ENCODE assay signal across 15 cellular contexts in genomic region chr3:71384393-71384792, GRCh38.
A peak's percentile ranks its signal among the peaks of the same experiment; 100 is the strongest.
DNase-seq lines count a peak whose midpoint lies in the region; ATAC-seq and FAIRE-seq lines count a peak whose summit lies in the region.
"Had no signal": no experiment of that assay in that cellular context is flagged by ENCODE, and none has a peak within 500 bp of the region (broad histone marks: within the 10 kb centered on the region; RNA-seq: fewer than 3 reads in every experiment).

No MANE protein-coding gene starts in this region.

- H3K4me1 ChIP-seq in CD4-positive, alpha-beta memory T cell (ENCODE audit: insufficient read depth, low read length): peaks cover 46% of the 10 kb centered on the region
- H3K4me1 ChIP-seq in HUES6 (ENCODE audit: control insufficient read depth, insufficient read depth, low read length) (peaks cover 25% of the 10 kb centered on the region), neuronal stem cell (ENCODE audit: control insufficient read depth in 2 of 2, insufficient read depth in 1 of 2, low read depth in 1 of 2, low read length in 2 of 2) (peaks cover 0 to 2% of the 10 kb centered on the region in 2 donors)
- H3K4me1 ChIP-seq: testis had no signal

- H3K79me1 ChIP-seq in neuronal stem cell (ENCODE audit: low read depth, low read length): no peaks in the 10 kb centered on the region

- CTCF ChIA-PET in CD4-positive, alpha-beta memory T cell (lab: Charles Lee; ENCODE audit: partially characterized antibody): interaction anchor here (1.1 to 1.5 kb wide), 2 partner anchors 13 to 74 kb away, joined by 3 to 6 read pairs; no protein-coding TSS in a partner anchor

- H3K9me3 Mint-ChIP-seq in CD4-positive, alpha-beta memory T cell: no peaks in the 10 kb centered on the region
- no peaks in the 10 kb centered on the region for H3K9me3 Mint-ChIP-seq in activated naive CD8-positive, alpha-beta T cell treated with anti-CD3 and anti-CD28 coated beads, Interleukin-2, amount 10 ng/mL, durations not matched to agents 7 days and 5 days
- no peaks in the 10 kb centered on the region for H3K9me3 Mint-ChIP-seq in natural killer cell treated with Interleukin-12 subunit alpha and Interleukin-12 subunit beta and Interleukin-15 and Interleukin-18, amount 100 ng/mL, for 72 hours

- DNase-seq in CD4-positive, alpha-beta memory T cell: no peak
- DNase-seq in activated naive CD8-positive, alpha-beta T cell treated with anti-CD3 and anti-CD28 coated beads, Interleukin-2, amount 10 ng/mL, durations not matched to agents 7 days and 5 days: no peak
- DNase-seq in natural killer cell treated with Interleukin-12 subunit alpha and Interleukin-12 subunit beta and Interleukin-15 and Interleukin-18, amount 100 ng/mL, for 72 hours (ENCODE audit: low spot score): no peak
- DNase-seq in neuronal stem cell (ENCODE audit: low spot score): no peak
- DNase-seq in NCI-H345 (lab: John Stamatoyannopoulos, UW): no peak
- no peak for DNase-seq in urothelium cell line (ENCODE audit: low spot score)
- DNase-seq in CD1c-positive myeloid dendritic cell (ENCODE audit: extremely low spot score): no peak
- DNase-seq: DMS79 treated with DMSO at 0.1 percent for 48 hours, foreskin fibroblast, left ventricle myocardium inferior, NCI-H1694 treated with DMSO at 0.1 percent for 48 hours, SIG-M5, testis had no signal

- no peak overlapping the region for H2AFZ ChIP-seq in neuronal stem cell (ENCODE audit: low read length)

- H4K91ac ChIP-seq in neuronal stem cell (ENCODE audit: low read depth, low read length, poor library complexity): no peak overlapping the region

- WGBS in neuronal stem cell (ENCODE audit: extremely low coverage in 2 of 2, insufficient read length in 2 of 2, insufficient replicate concordance in 1 of 2), 2 donors: no CpG with 5 or more reads among the region's 3 CpGs

- FAIRE-seq in urothelium cell line (lab: Jason Lieb, UNC): no peak

- H3K14ac ChIP-seq in neuronal stem cell (ENCODE audit: low read length): no peak overlapping the region

- no peak overlapping the region for H3K27ac ChIP-seq in CD4-positive, alpha-beta memory T cell (ENCODE audit: low read depth, low read length)
- H3K27ac ChIP-seq in HUES6 (ENCODE audit: low read depth, low read length) (0 out of 2 replicates have a peak overlapping the region, but pooled peaks have one; percentile 10), neuronal stem cell (replicated peaks; ENCODE audit: low read length) (no peak overlapping the region)
- H3K27ac ChIP-seq: BLaER1, left ventricle myocardium inferior, testis had no signal

- H2BK120ac ChIP-seq in neuronal stem cell (ENCODE audit: low read depth, low read length): no peak overlapping the region

- H3K36me3 Mint-ChIP-seq in CD4-positive, alpha-beta memory T cell: peaks cover 18 to 20% of the 10 kb centered on the region in 2 donors
- peaks cover 6% of the 10 kb centered on the region for H3K36me3 Mint-ChIP-seq in activated naive CD8-positive, alpha-beta T cell treated with anti-CD3 and anti-CD28 coated beads, Interleukin-2, amount 10 ng/mL, durations not matched to agents 7 days and 5 days
- H3K36me3 Mint-ChIP-seq in natural killer cell treated with Interleukin-12 subunit alpha and Interleukin-12 subunit beta and Interleukin-15 and Interleukin-18, amount 100 ng/mL, for 72 hours: no peaks in the 10 kb centered on the region

- no peak overlapping the region for H3K9ac ChIP-seq in HUES6 (ENCODE audit: low read length)
- no peak overlapping the region for H3K9ac ChIP-seq in neuronal stem cell (ENCODE audit: low read depth, low read length, poor library complexity)
- H3K9ac ChIP-seq: BLaER1 had no signal

- no peaks in the 10 kb centered on the region for H3K36me3 ChIP-seq in CD4-positive, alpha-beta memory T cell (ENCODE audit: insufficient read depth, low read length)
- H3K36me3 ChIP-seq in HUES6 (ENCODE audit: control insufficient read depth, insufficient read depth, low read length) (no peaks in the 10 kb centered on the region), neuronal stem cell (replicated peaks in 1 of 2; ENCODE audit: control insufficient read depth in 2 of 2, insufficient read depth in 2 of 2, low read length in 2 of 2) (no peaks in the 10 kb centered on the region)
- H3K36me3 ChIP-seq: BLaER1, left ventricle myocardium inferior had no signal

- H2BK12ac ChIP-seq in neuronal stem cell (ENCODE audit: low read length): no peak overlapping the region

- H3K27me3 ChIP-seq in CD4-positive, alpha-beta memory T cell (ENCODE audit: insufficient read depth, low read length): no peaks in the 10 kb centered on the region
- H3K27me3 ChIP-seq in HUES6 (ENCODE audit: control insufficient read depth, insufficient read depth, low read length): no peaks in the 10 kb centered on the region
- no peaks in the 10 kb centered on the region for H3K27me3 ChIP-seq in neuronal stem cell (ENCODE audit: control insufficient read depth in 3 of 3, insufficient read depth in 3 of 3, low read depth in 1 of 3, low read length in 3 of 3)
- H3K27me3 ChIP-seq: testis had no signal

- no peak overlapping the region for H4K8ac ChIP-seq in neuronal stem cell (ENCODE audit: low read depth, low read length)

- peak overlapping the region in 6 of 7 donors; percentile 0 to 65 (median 23) for H3K27ac Mint-ChIP-seq in CD4-positive, alpha-beta memory T cell
- H3K27ac Mint-ChIP-seq in activated naive CD8-positive, alpha-beta T cell treated with anti-CD3 and anti-CD28 coated beads, Interleukin-2, amount 10 ng/mL, durations not matched to agents 7 days and 5 days: peak overlapping the region; percentile 92
- H3K27ac Mint-ChIP-seq in natural killer cell treated with Interleukin-12 subunit alpha and Interleukin-12 subunit beta and Interleukin-15 and Interleukin-18, amount 100 ng/mL, for 72 hours: peak overlapping the region; percentile 38 to 69

- H3K4ac ChIP-seq in neuronal stem cell (ENCODE audit: low read length): no peak overlapping the region

- H2BK5ac ChIP-seq in neuronal stem cell (ENCODE audit: low read length): no peak overlapping the region

- no peak overlapping the region for H2BK15ac ChIP-seq in neuronal stem cell (ENCODE audit: low read length)

- H3K27me3 Mint-ChIP-seq in CD4-positive, alpha-beta memory T cell: no peaks in the 10 kb centered on the region
- no peaks in the 10 kb centered on the region for H3K27me3 Mint-ChIP-seq in activated naive CD8-positive, alpha-beta T cell treated with anti-CD3 and anti-CD28 coated beads, Interleukin-2, amount 10 ng/mL, durations not matched to agents 7 days and 5 days
- H3K27me3 Mint-ChIP-seq in natural killer cell treated with Interleukin-12 subunit alpha and Interleukin-12 subunit beta and Interleukin-15 and Interleukin-18, amount 100 ng/mL, for 72 hours: no peaks in the 10 kb centered on the region

- H3K4me1 Mint-ChIP-seq in CD4-positive, alpha-beta memory T cell: peaks cover 31 to 69% (median 51%) of the 10 kb centered on the region in 4 donors
- H3K4me1 Mint-ChIP-seq in activated naive CD8-positive, alpha-beta T cell treated with anti-CD3 and anti-CD28 coated beads, Interleukin-2, amount 10 ng/mL, durations not matched to agents 7 days and 5 days: peaks cover 55% of the 10 kb centered on the region
- peaks cover 28 to 50% of the 10 kb centered on the region in 2 donors for H3K4me1 Mint-ChIP-seq in natural killer cell treated with Interleukin-12 subunit alpha and Interleukin-12 subunit beta and Interleukin-15 and Interleukin-18, amount 100 ng/mL, for 72 hours (ENCODE audit: low read depth in 2 of 2)

- H2AK5ac ChIP-seq in neuronal stem cell (ENCODE audit: low read depth, low read length): no peak overlapping the region

- H3K23ac ChIP-seq in neuronal stem cell (ENCODE audit: low read depth, low read length, poor library complexity): no peak overlapping the region

- no peaks in the 10 kb centered on the region for H3K9me3 ChIP-seq in CD4-positive, alpha-beta memory T cell (ENCODE audit: control insufficient read depth in 1 of 2, low read length in 2 of 2)
- no peaks in the 10 kb centered on the region for H3K9me3 ChIP-seq in HUES6 (ENCODE audit: control insufficient read depth, insufficient read depth, low read depth, low read length)
- no peaks in the 10 kb centered on the region for H3K9me3 ChIP-seq in neuronal stem cell (replicated peaks in 1 of 2; ENCODE audit: control insufficient read depth in 2 of 2, insufficient read depth in 1 of 2, low read depth in 1 of 2, low read length in 2 of 2)
- H3K9me3 ChIP-seq: BLaER1, left ventricle myocardium inferior, testis had no signal

- peak overlapping the region in 5 of 8 donors; percentile 5 to 69 (median 26) for H3K4me3 Mint-ChIP-seq in CD4-positive, alpha-beta memory T cell
- H3K4me3 Mint-ChIP-seq in activated naive CD8-positive, alpha-beta T cell treated with anti-CD3 and anti-CD28 coated beads, Interleukin-2, amount 10 ng/mL, durations not matched to agents 7 days and 5 days: peak overlapping the region; percentile 71
- peak overlapping the region; percentile 60 for H3K4me3 Mint-ChIP-seq in natural killer cell treated with Interleukin-12 subunit alpha and Interleukin-12 subunit beta and Interleukin-15 and Interleukin-18, amount 100 ng/mL, for 72 hours

- intact Hi-C loops in CD4-positive, alpha-beta memory T cell (cut with micrococcal nuclease): no loop called here

- no peak overlapping the region for H3K4me2 ChIP-seq in neuronal stem cell (ENCODE audit: insufficient read depth, low read length, poor library complexity, severe bottlenecking)
- H3K4me2 ChIP-seq: BLaER1 had no signal

- no peak overlapping the region for H3K18ac ChIP-seq in neuronal stem cell (ENCODE audit: low read length)

- POLR2A ChIA-PET in CD4-positive, alpha-beta memory T cell (lab: Charles Lee; ENCODE audit: partially characterized antibody): interaction anchor here (1.4 kb wide), 1 partner anchor 32 kb away, joined by 3 read pairs; no protein-coding TSS in a partner anchor
- POLR2A ChIA-PET in activated naive CD8-positive, alpha-beta T cell treated with anti-CD3 and anti-CD28 coated beads, Interleukin-2, amount 10 ng/mL, durations not matched to agents 7 days and 5 days (lab: Charles Lee): interaction anchor here (0.9 to 1.5 kb wide), 6 partner anchors 11 to 102 kb away, joined by 3 to 8 read pairs (median 4); no protein-coding TSS in a partner anchor

- H3K4me3 ChIP-seq in CD4-positive, alpha-beta memory T cell (ENCODE audit: low read length in 2 of 2): no peak overlapping the region
- H3K4me3 ChIP-seq in HUES6 (ENCODE audit: low read depth, low read length): no peak overlapping the region
- no peak overlapping the region for H3K4me3 ChIP-seq in neuronal stem cell (ENCODE audit: low read length in 2 of 2)
- H3K4me3 ChIP-seq: BLaER1, left ventricle myocardium inferior, testis had no signal

- ATAC-seq in activated naive CD8-positive, alpha-beta T cell treated with anti-CD3 and anti-CD28 coated beads, Interleukin-2, amount 10 ng/mL, durations not matched to agents 7 days and 5 days (ENCODE audit: low read depth): peak; percentile 36
- no peak for ATAC-seq in natural killer cell treated with Interleukin-12 subunit alpha and Interleukin-12 subunit beta and Interleukin-15 and Interleukin-18, amount 100 ng/mL, for 72 hours

Comparison
In these comparisons a context has a peak if more than half of its experiments do, and no peak if none do; other contexts are left out.
1. H3K27ac Mint-ChIP-seq: peak in every context shown above with its lines; median percentile 92 in activated naive CD8-positive, alpha-beta T cell treated with anti-CD3 and anti-CD28 coated beads, Interleukin-2, amount 10 ng/mL, durations not matched to agents 7 days and 5 days; 54 in natural killer cell treated with Interleukin-12 subunit alpha and Interleukin-12 subunit beta and Interleukin-15 and Interleukin-18, amount 100 ng/mL, for 72 hours; 23 in CD4-positive, alpha-beta memory T cell.